In genomic region chr10:88851706-88852105, GRCh38 we compare ENCODE assay signal across 10 cellular contexts. TPM values are rescaled to one million over a fixed set of nuclear protein-coding genes. Genes with fewer than 3 reads are reported as not detected.
DNase-seq lines count a peak whose midpoint lies in the region; ATAC-seq lines count a peak whose summit lies in the region.
"Had no signal": no experiment of that assay in that cellular context is flagged by ENCODE, and none has a peak within 500 bp of the region (broad histone marks: within the 10 kb centered on the region; RNA-seq: fewer than 3 reads in every experiment).

TSS of gene ANKRD22 (minus strand) at chr10:88851844. CDS start at chr10:88851607, 237 bp downstream.

- no peaks in the 10 kb centered on the region for H3K4me1 ChIP-seq in urinary bladder (ENCODE audit: insufficient read depth)
- H3K4me1 ChIP-seq: uterus had no signal

- no peak for ATAC-seq in GM21367 (IDR thresholded peaks at IDR 0.05; ENCODE audit: unreplicated experiment)

- H3K36me3 ChIP-seq in urinary bladder (ENCODE audit: insufficient read depth): no peaks in the 10 kb centered on the region
- H3K36me3 ChIP-seq: uterus had no signal

- no peak within 1 kb of the TSS for H3K4me3 ChIP-seq in urinary bladder (ENCODE audit: low read depth, low read length)
- H3K4me3 ChIP-seq: uterus had no signal

- 75% methylated on average over 5 of the region's 5 CpGs for WGBS in urinary bladder

- H3K27ac ChIP-seq in urinary bladder (ENCODE audit: low read depth): peak within 1 kb of the TSS; percentile 6
- H3K27ac ChIP-seq: uterus had no signal

- peak; percentile 24 for DNase-seq in NCI-H345 (lab: John Stamatoyannopoulos, UW)
- DNase-seq in NCI-H345 treated with DMSO at 0.1 percent for 48 hours (lab: John Stamatoyannopoulos, UW; ENCODE audit: unreplicated experiment): no peak
- DNase-seq in SKM-1 treated with dmso at 0.1 percent for 144 hours (lab: John Stamatoyannopoulos, UW; ENCODE audit: unreplicated experiment): peak; percentile 99
- DNase-seq in iPS-NIHi11 (ENCODE audit: low spot score): peak; percentile 74
- DNase-seq in NCI-H446 treated with DMSO at 0.1 percent for 48 hours (lab: John Stamatoyannopoulos, UW): no peak
- no peak for DNase-seq in NCI-H1092 treated with DMSO at 0.1 percent for 48 hours (lab: John Stamatoyannopoulos, UW)
- DNase-seq: uterus had no signal

RNA-seq across cellular contexts. Expression of gene ANKRD22, which starts in this region (rescaled TPM):
- total RNA-seq in urinary bladder: 5.0 TPM
- polyA plus RNA-seq in urinary bladder: 3.4 TPM
- polyA plus RNA-seq: AG04450 had no signal

Comparison
In these comparisons a context has a peak if more than half of its experiments do, and no peak if none do; other contexts are left out.
1. DNase-seq: peak in NCI-H345 (single experiment), SKM-1 treated with dmso at 0.1 percent for 144 hours (single experiment) and iPS-NIHi11 (single experiment); none in NCI-H345 treated with DMSO at 0.1 percent for 48 hours (single experiment), NCI-H446 treated with DMSO at 0.1 percent for 48 hours (single experiment) and NCI-H1092 treated with DMSO at 0.1 percent for 48 hours (single experiment).